In genomic region chr5:127254729-127255284, GRCh38 we compare ENCODE assay signal across 1 cellular context.
TF ChIP-seq lines count a peak whose summit lies in the region.

No MANE protein-coding gene starts in this region.

TF ChIP-seq in HCT116, 20 proteins besides CTCF, POLR2A, EP300 and RAD21:
- TF ChIP-seq MAX (IDR thresholded peaks at IDR 0.05) (no peak), FOSL1 (IDR thresholded peaks at IDR 0.05; ENCODE audit: low read depth) (peak; percentile 39; the same call in 1 of the 2 replicates), CBX3 (IDR thresholded peaks at IDR 0.05; ENCODE audit: low read depth) (peak; percentile 86), POLR2AphosphoS5 (IDR thresholded peaks at IDR 0.05; ENCODE audit: low read depth, low read length) (no peak), SP1 (IDR thresholded peaks at IDR 0.05; ENCODE audit: low read depth) (peak; percentile 32; the same call in 1 of the 2 replicates)
